In the genomic region with DNA sequence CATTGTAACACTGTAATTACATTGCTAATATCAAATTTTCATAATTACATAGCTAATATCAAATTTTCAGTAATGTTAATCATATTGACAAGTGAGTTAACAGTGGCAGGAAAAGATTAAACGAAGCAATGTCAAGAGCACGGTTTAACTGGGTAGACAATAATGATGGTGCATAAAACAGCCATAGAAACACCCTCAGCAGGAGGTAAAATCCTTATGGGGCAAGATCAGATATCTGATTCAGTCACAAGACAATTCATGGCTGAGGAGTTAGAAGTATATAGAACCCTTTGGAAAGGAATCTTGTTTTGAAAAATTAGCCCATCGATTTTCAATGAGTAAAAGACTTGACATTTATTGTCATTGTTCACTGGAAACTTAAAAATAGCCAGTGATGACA, we compare ENCODE assay signal across 22 cellular contexts.
"Had no signal": no experiment of that assay in that cellular context is flagged by ENCODE, and none has a peak within 500 bp of the region (broad histone marks: within the 10 kb centered on the region; RNA-seq: fewer than 3 reads in every experiment).

No MANE protein-coding gene starts in this region.

- ATAC-seq: mucosa of descending colon; naive thymus-derived CD4-positive, alpha-beta T cell; natural killer cell treated with Interleukin-12 subunit alpha and Interleukin-12 subunit beta and Interleukin-15 and Interleukin-18, amount 100 ng/mL, for 72 hours; right lobe of liver; stimulated activated naive B cell treated with anti-CD40 and anti-IgM and Interleukin-4, amounts not matched to agents 10 μg/mL and 1 μg/mL and 100 μg/mL, for 72 hours; stimulated activated naive CD8-positive, alpha-beta T cell treated with anti-CD3 and anti-CD28 coated beads, Interleukin-15, Interleukin-2, amounts not matched to agents 100 U/mL and 50 U/mL, for 24 hours; upper lobe of right lung had no signal

- H3K27ac Mint-ChIP-seq: naive thymus-derived CD4-positive, alpha-beta T cell; natural killer cell treated with Interleukin-12 subunit alpha and Interleukin-12 subunit beta and Interleukin-15 and Interleukin-18, amount 100 ng/mL, for 72 hours; progenitor cell of endocrine pancreas; stimulated activated naive B cell treated with anti-CD40 and anti-IgM and Interleukin-4, amounts not matched to agents 10 μg/mL and 1 μg/mL and 100 μg/mL, for 72 hours had no signal

- H3K4me1 Mint-ChIP-seq: naive thymus-derived CD4-positive, alpha-beta T cell; stimulated activated naive B cell treated with anti-CD40 and anti-IgM and Interleukin-4, amounts not matched to agents 10 μg/mL and 1 μg/mL and 100 μg/mL, for 72 hours had no signal

- H3K36me3 ChIP-seq: left ventricle myocardium inferior, ovary, right atrium auricular region, right lobe of liver, suprapubic skin, thoracic aorta, tibial artery, upper lobe of right lung had no signal

- H3K9me3 Mint-ChIP-seq: naive thymus-derived CD4-positive, alpha-beta T cell; natural killer cell treated with Interleukin-12 subunit alpha and Interleukin-12 subunit beta and Interleukin-15 and Interleukin-18, amount 100 ng/mL, for 72 hours; stimulated activated naive B cell treated with anti-CD40 and anti-IgM and Interleukin-4, amounts not matched to agents 10 μg/mL and 1 μg/mL and 100 μg/mL, for 72 hours had no signal

- H3K27ac ChIP-seq: hepatocyte, left ventricle myocardium inferior, ovary, right atrium auricular region, right lobe of liver, suprapubic skin, thoracic aorta, tibial artery, upper lobe of right lung had no signal

- H3K4me3 Mint-ChIP-seq: naive thymus-derived CD4-positive, alpha-beta T cell; natural killer cell treated with Interleukin-12 subunit alpha and Interleukin-12 subunit beta and Interleukin-15 and Interleukin-18, amount 100 ng/mL, for 72 hours; stimulated activated naive B cell treated with anti-CD40 and anti-IgM and Interleukin-4, amounts not matched to agents 10 μg/mL and 1 μg/mL and 100 μg/mL, for 72 hours had no signal

- H3K9me3 ChIP-seq: left ventricle myocardium inferior, mucosa of descending colon, ovary, right atrium auricular region, right lobe of liver, suprapubic skin, thoracic aorta, tibial artery, upper lobe of right lung had no signal

- H3K4me1 ChIP-seq: right atrium auricular region, upper lobe of right lung had no signal

- H3K27me3 ChIP-seq: hepatocyte, ovary, right atrium auricular region, right lobe of liver, suprapubic skin, tibial artery, upper lobe of right lung had no signal

- H3K4me3 ChIP-seq: hepatocyte, left ventricle myocardium inferior, lung, mucosa of descending colon, ovary, right atrium auricular region, right lobe of liver, smooth muscle cell, suprapubic skin, thoracic aorta, tibial artery, upper lobe of right lung had no signal

- DNase-seq: islet precursor cell; left ventricle myocardium inferior; midbrain; mucosa of descending colon; naive thymus-derived CD4-positive, alpha-beta T cell; ovary; right lobe of liver; stimulated activated CD4-positive, alpha-beta T cell treated with anti-CD3 and anti-CD28 coated beads, Interleukin-2, amount 100 ng/mL, for 24 hours; stimulated activated CD4-positive, alpha-beta T cell treated with anti-CD3 and anti-CD28 coated beads, Interleukin-4, amount 100 ng/mL, for 1 hour; stimulated activated naive B cell treated with anti-CD40 and anti-IgM and Interleukin-4, amounts not matched to agents 10 μg/mL and 1 μg/mL and 100 μg/mL, for 72 hours; stimulated activated naive CD8-positive, alpha-beta T cell treated with anti-CD3 and anti-CD28 coated beads, Interleukin-15, Interleukin-2, amounts not matched to agents 100 U/mL and 50 U/mL, for 24 hours; tibial artery; trophoblast cell; upper lobe of right lung had no signal

- H3K27me3 Mint-ChIP-seq: naive thymus-derived CD4-positive, alpha-beta T cell; natural killer cell treated with Interleukin-12 subunit alpha and Interleukin-12 subunit beta and Interleukin-15 and Interleukin-18, amount 100 ng/mL, for 72 hours; progenitor cell of endocrine pancreas; stimulated activated naive B cell treated with anti-CD40 and anti-IgM and Interleukin-4, amounts not matched to agents 10 μg/mL and 1 μg/mL and 100 μg/mL, for 72 hours had no signal
